2 cellular contexts compared by ENCODE assay signal in genomic region chr1:14672030-14672429, GRCh38.
TF ChIP-seq lines count a peak whose summit lies in the region.

No MANE protein-coding gene starts in this region.

TF ChIP-seq in H1, 55 proteins besides CTCF, POLR2A, EP300 and RAD21 (continued from another document):
- no peak for TF ChIP-seq E2F6 (IDR thresholded peaks at IDR 0.05)
- no peak for TF ChIP-seq CHD7 (IDR thresholded peaks at IDR 0.05; ENCODE audit: insufficient replicate concordance, low read length)

TF ChIP-seq in SK-N-SH treated with all-trans-retinoic acid at 6 μM for 48 hours, 23 proteins besides CTCF, POLR2A, EP300 and RAD21 (continued from another document):
- no peak for TF ChIP-seq POU6F1 (CRISPR knock-in tag; IDR thresholded peaks at IDR 0.05; ENCODE audit: borderline replicate concordance, low read depth)
- TF ChIP-seq TSHZ2 (CRISPR knock-in tag; IDR thresholded peaks at IDR 0.05), result no peak
- TF ChIP-seq CSDC2 (CRISPR knock-in tag; IDR thresholded peaks at IDR 0.05), result no peak
- TF ChIP-seq SNAI2 (CRISPR knock-in tag; IDR thresholded peaks at IDR 0.05), result no peak
- TF ChIP-seq CREB5 (CRISPR knock-in tag; IDR thresholded peaks at IDR 0.05; ENCODE audit: low read depth), result no peak
- TF ChIP-seq GLIS3 (CRISPR knock-in tag; IDR thresholded peaks at IDR 0.05), result no peak
- no peak for TF ChIP-seq ISL1 (CRISPR knock-in tag; IDR thresholded peaks at IDR 0.05)
- TF ChIP-seq ESRRG (CRISPR knock-in tag; IDR thresholded peaks at IDR 0.05), result no peak
